ENCODE assay signal across 2 cellular contexts in genomic region chr2:151862688-151863087, GRCh38.
TF ChIP-seq lines count a peak whose summit lies in the region.

No MANE protein-coding gene starts in this region.

TF ChIP-seq in GM12878, 131 proteins besides CTCF, POLR2A, EP300 and RAD21 (continued from another document and continues in another):
- TF ChIP-seq CBX5 (IDR thresholded peaks at IDR 0.05; ENCODE audit: low read depth): peak; percentile 25; the same call in 1 of the 2 replicates
- no peak for TF ChIP-seq POLR2AphosphoS2 (IDR thresholded peaks at IDR 0.05; ENCODE audit: low read depth, low read length)
- TF ChIP-seq SMC3 (IDR thresholded peaks at IDR 0.05; ENCODE audit: borderline replicate concordance, low read length): no peak
- TF ChIP-seq MLLT1 (IDR thresholded peaks at IDR 0.05): no peak
- TF ChIP-seq ZNF274 (IDR thresholded peaks at IDR 0.05; ENCODE audit: insufficient read depth, insufficient read length): no peak
- no peak for TF ChIP-seq MTA2 (IDR thresholded peaks at IDR 0.05; ENCODE audit: low read depth)
- TF ChIP-seq MYB (IDR thresholded peaks at IDR 0.05; ENCODE audit: borderline replicate concordance, low read depth, low read length): no peak
- TF ChIP-seq SMAD5 (IDR thresholded peaks at IDR 0.05; ENCODE audit: low read depth): no peak
- TF ChIP-seq GABPA (IDR thresholded peaks at IDR 0.05; ENCODE audit: low read depth): no peak
- no peak for TF ChIP-seq ATF3 (IDR thresholded peaks at IDR 0.05; ENCODE audit: borderline replicate concordance, extremely low read depth, low read depth, low read length)
- no peak for TF ChIP-seq CBX3 (IDR thresholded peaks at IDR 0.05; ENCODE audit: borderline replicate concordance, low read depth)
- no peak for TF ChIP-seq NBN (IDR thresholded peaks at IDR 0.05)
- TF ChIP-seq HSF1 (IDR thresholded peaks at IDR 0.05; ENCODE audit: low read depth, low read length): no peak
- no peak for TF ChIP-seq ELK1 (IDR thresholded peaks at IDR 0.05; ENCODE audit: low read depth, low read length)
- TF ChIP-seq DPF2 (IDR thresholded peaks at IDR 0.05): no peak
- no peak for TF ChIP-seq IRF3 (IDR thresholded peaks at IDR 0.05)
- no peak for TF ChIP-seq ATF2 (IDR thresholded peaks at IDR 0.05; ENCODE audit: low read length)
- no peak for TF ChIP-seq CHD1 (IDR thresholded peaks at IDR 0.05; ENCODE audit: low read depth, low read length)
- TF ChIP-seq STAT1 (conservative IDR thresholded peaks at IDR 0.05): no peak
- TF ChIP-seq CHD4 (IDR thresholded peaks at IDR 0.05): no peak
- no peak for TF ChIP-seq PKNOX1 (IDR thresholded peaks at IDR 0.05)
- no peak for TF ChIP-seq NFXL1 (IDR thresholded peaks at IDR 0.05; ENCODE audit: borderline replicate concordance)
- TF ChIP-seq HDAC2 (IDR thresholded peaks at IDR 0.05): no peak
- TF ChIP-seq BCL11A (IDR thresholded peaks at IDR 0.05; ENCODE audit: low read depth, low read length): peak; percentile 54; the same call in 1 of the 2 replicates
- no peak for TF ChIP-seq SREBF2 (IDR thresholded peaks at IDR 0.05; ENCODE audit: low read length)

TF ChIP-seq in GM23338, 12 proteins besides CTCF, POLR2A, EP300 and RAD21 (continued from another document):
- no peak for TF ChIP-seq ZNF462 (CRISPR knock-in tag; IDR thresholded peaks at IDR 0.05)
- no peak for TF ChIP-seq CREB1 (CRISPR knock-in tag; IDR thresholded peaks at IDR 0.05; ENCODE audit: low read depth)
- no peak for TF ChIP-seq ETS1 (IDR thresholded peaks at IDR 0.05)
- TF ChIP-seq POLR2AphosphoS5 (IDR thresholded peaks at IDR 0.05; ENCODE audit: low read depth): no peak
- no peak for TF ChIP-seq EZH2 (IDR thresholded peaks at IDR 0.05; ENCODE audit: low read depth, unreplicated experiment)
- no peak for TF ChIP-seq ZNF114 (CRISPR knock-in tag; IDR thresholded peaks at IDR 0.05)
TF ChIP-seq in GM23338: peak in this region for 0.
